Comparison of ENCODE assay signal across 9 cellular contexts in genomic region chrX:10157545-10157944, GRCh38. TPM values are rescaled to one million over a fixed set of nuclear protein-coding genes. Genes with fewer than 3 reads are reported as not detected.
DNase-seq lines count a peak whose midpoint lies in the region; ATAC-seq and TF ChIP-seq lines count a peak whose summit lies in the region.
"Had no signal": no experiment of that assay in that cellular context is flagged by ENCODE, and none has a peak within 500 bp of the region (broad histone marks: within the 10 kb centered on the region; RNA-seq: fewer than 3 reads in every experiment).

No MANE protein-coding gene starts in this region.

- H3K27me3 ChIP-seq in GM23248 (replicated peaks; ENCODE audit: insufficient read depth) = no peaks in the 10 kb centered on the region
- H3K27me3 ChIP-seq in gastrocnemius medialis = no peaks in the 10 kb centered on the region

- intact Hi-C loops in gastrocnemius medialis (cut with DNase I; ENCODE audit: low total_unique reads) = no loop called here

- in situ Hi-C loops in GM23248 (cut with MboI) (no loop called here), gastrocnemius medialis (cut with MboI; ENCODE audit: low sequenced_read_pairs in 4 of 4) (no loop called here)

- H3K4me1 ChIP-seq in GM23248 (ENCODE audit: insufficient read depth) = peaks cover 18% of the 10 kb centered on the region
- peaks cover 4 to 21% of the 10 kb centered on the region in 2 donors for H3K4me1 ChIP-seq in gastrocnemius medialis

- peaks cover 8% of the 10 kb centered on the region for H3F3A ChIP-seq in GM23248 (ENCODE audit: insufficient read depth)

- H3K79me2 ChIP-seq in GM23248 (ENCODE audit: insufficient read depth) = no peaks in the 10 kb centered on the region

- H3K36me3 ChIP-seq in GM23248 (ENCODE audit: low read depth) (no peaks in the 10 kb centered on the region), gastrocnemius medialis (no peaks in the 10 kb centered on the region)

- no peak overlapping the region for H3K27ac Mint-ChIP-seq in activated naive CD4-positive, alpha-beta T cell treated with anti-CD3 and anti-CD28 coated beads, Interleukin-2, amount 50 U/mL, for 72 hours

- H3K36me3 Mint-ChIP-seq in activated naive CD4-positive, alpha-beta T cell treated with anti-CD3 and anti-CD28 coated beads, Interleukin-2, amount 50 U/mL, for 72 hours = no peaks in the 10 kb centered on the region

- peak overlapping the region; percentile 81 for H3K4me2 ChIP-seq in GM23248 (ENCODE audit: unreplicated experiment)

- H3K27ac ChIP-seq in GM23248 (0 out of 2 replicates have a peak overlapping the region, but pooled peaks have one; percentile 18), VCaP (peak overlapping the region; percentile 77), gastrocnemius medialis (peak overlapping the region; percentile 79 to 92 (median 88))

- H4K20me1 ChIP-seq in GM23248 (ENCODE audit: insufficient read depth) = no peaks in the 10 kb centered on the region

- peak overlapping the region; percentile 57 for H3K4me3 ChIP-seq in GM23248
- H3K4me3 ChIP-seq in foreskin fibroblast (ENCODE audit: low read depth in 1 of 2, low read length in 2 of 2) = peak overlapping the region in 1 of 2 donors; percentile 43
- H3K4me3 ChIP-seq in gastrocnemius medialis = peak overlapping the region; percentile 35 to 58 (median 54)

- H3K9me3 Mint-ChIP-seq in activated naive CD4-positive, alpha-beta T cell treated with anti-CD3 and anti-CD28 coated beads, Interleukin-2, amount 50 U/mL, for 72 hours = no peaks in the 10 kb centered on the region

- DNase-seq in GM23248 (peak; percentile 38), foreskin fibroblast (peak; percentile 11 to 38), gastrocnemius medialis (no peak), NCI-H2196 (lab: John Stamatoyannopoulos, UW; ENCODE audit: unreplicated experiment) (no peak), NAMALWA (ENCODE audit: low spot score) (no peak), HuH-7.5 (ENCODE audit: low spot score) (no peak)
- no peak for DNase-seq in activated naive CD4-positive, alpha-beta T cell treated with anti-CD3 and anti-CD28 coated beads, Interleukin-2, amount 50 U/mL, for 72 hours (ENCODE audit: low spot score in 2 of 2)
- DNase-seq: activated CD8-positive, alpha-beta memory T cell treated with anti-CD3 and anti-CD28 coated beads, Interleukin-2, amount 50 U/mL, for 48 hours had no signal

- ATAC-seq in gastrocnemius medialis = no peak
- no peak for ATAC-seq in activated naive CD4-positive, alpha-beta T cell treated with anti-CD3 and anti-CD28 coated beads, Interleukin-2, amount 50 U/mL, for 72 hours

- TF ChIP-seq CTCF in VCaP (conservative IDR thresholded peaks at IDR 0.05) = no peak
- TF ChIP-seq CTCF in foreskin fibroblast (IDR thresholded peaks at IDR 0.05; ENCODE audit: low read depth, low read length) = no peak
- no peak for TF ChIP-seq CTCF in gastrocnemius medialis (IDR thresholded peaks at IDR 0.05 in 4 of 5, conservative IDR thresholded peaks at IDR 0.05 in 1 of 5)

- peak overlapping the region; percentile 83; the same call in 1 of the 2 replicates for H2AFZ ChIP-seq in GM23248

- WGBS in GM23248 (ENCODE audit: low coverage in 1 of 2, low lambda C conversion rate in 2 of 2, missing lambda C conversion rate in 2 of 2), 2 experiments = 3 to 5% methylated on average over 3 of the region's 3 CpGs

- no peaks in the 10 kb centered on the region for H3K9me3 ChIP-seq in GM23248 (ENCODE audit: low read depth)
- H3K9me3 ChIP-seq in gastrocnemius medialis = no peaks in the 10 kb centered on the region

- peak overlapping the region; percentile 53; the same call in 1 of the 2 replicates for H3K9ac ChIP-seq in GM23248

- no peak for TF ChIP-seq POLR2A in gastrocnemius medialis (IDR thresholded peaks at IDR 0.05)

- no peaks in the 10 kb centered on the region for H3K9me2 ChIP-seq in GM23248 (ENCODE audit: insufficient read depth)

RNA-seq across cellular contexts. Expression of gene CLCN4, which starts 0.8 kb away (rescaled TPM):
- 0.89 and 0.97 TPM in 2 replicates for total RNA-seq in GM23248 (2014; rRNA removed; shearing (Covaris generic))
- 0.29 and 0.71 TPM in 2 replicates for polyA plus RNA-seq in GM23248 (2016; fragmentation: Nextera tagmentation; extraction: Ambion mirVana)
- total RNA-seq in gastrocnemius medialis = 100 to 1,000 TPM in 1 of 4 donors, 10 to 100 TPM in 3; 72.5 to 307 (median 84.4) TPM
- total RNA-seq in activated naive CD4-positive, alpha-beta T cell treated with anti-CD3 and anti-CD28 coated beads, Interleukin-2, amount 50 U/mL, for 72 hours = not detected

Comparison
In these comparisons a context has a peak if more than half of its experiments do, and no peak if none do; other contexts are left out.
1. DNase-seq: peak in GM23248 (single experiment) and foreskin fibroblast (2 of 2); none in gastrocnemius medialis (0 of 2), NCI-H2196 (single experiment), NAMALWA (single experiment), activated naive CD4-positive, alpha-beta T cell treated with anti-CD3 and anti-CD28 coated beads, Interleukin-2, amount 50 U/mL, for 72 hours (0 of 2) and HuH-7.5 (single experiment).
2. H3K27ac ChIP-seq: peak in every context shown above with its lines; median percentile 88 in gastrocnemius medialis; 77 in VCaP; 18 in GM23248.
3. RNA of gene CLCN4, which starts 0.8 kb away (total RNA-seq): 72.5 to 307 TPM in gastrocnemius medialis; 0.89 to 0.97 TPM in GM23248 and not detected in activated naive CD4-positive, alpha-beta T cell treated with anti-CD3 and anti-CD28 coated beads, Interleukin-2, amount 50 U/mL, for 72 hours; every median in the first group is over 10 times any median in the second.